In the genomic region with DNA sequence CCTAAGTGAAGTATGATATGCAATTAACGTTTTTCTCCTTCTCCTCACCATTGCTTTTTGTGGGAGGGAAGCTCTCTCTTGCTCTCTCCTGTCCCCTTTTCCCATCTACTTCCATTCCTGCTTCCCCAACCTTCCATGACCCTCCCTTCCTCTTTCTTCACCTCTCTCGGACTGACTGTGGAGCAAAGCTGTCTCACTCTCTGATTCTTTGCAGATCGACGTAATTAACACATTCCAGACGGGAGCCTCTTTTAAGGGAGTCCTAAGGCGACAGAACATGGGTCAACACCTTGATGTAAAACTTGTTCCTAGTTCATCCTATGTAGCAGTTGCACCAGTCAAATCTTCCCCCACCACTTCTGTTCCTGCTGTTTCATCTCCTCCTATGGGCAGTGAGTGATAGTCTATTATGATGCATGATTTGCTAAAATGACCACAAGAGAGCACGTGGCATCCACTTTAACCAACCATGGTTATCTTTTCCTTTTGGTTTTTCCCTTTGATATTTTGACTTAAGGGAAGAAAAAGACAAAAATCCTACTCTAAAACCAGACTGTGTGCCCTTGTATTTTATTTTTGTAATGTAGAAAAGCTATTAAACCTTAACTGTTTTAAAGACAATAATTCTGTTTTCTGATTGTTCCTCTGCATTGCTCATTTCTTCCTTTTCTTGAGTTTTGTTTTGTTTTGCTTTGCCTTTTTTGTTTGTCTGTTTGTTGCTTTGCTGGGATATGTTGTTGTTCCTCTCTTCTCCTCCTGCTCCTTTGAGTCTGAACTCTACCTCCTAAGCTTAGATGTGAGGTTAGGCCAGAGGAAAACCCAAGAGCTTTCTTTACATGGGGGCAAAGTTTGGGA, we compare ENCODE assay signal across 34 cellular contexts. TPM values are rescaled to one million over a fixed set of nuclear protein-coding genes. Genes with fewer than 3 reads are reported as not detected.
DNase-seq lines count a peak whose midpoint lies in the region; ATAC-seq and TF ChIP-seq lines count a peak whose summit lies in the region.
"Had no signal": no experiment of that assay in that cellular context is flagged by ENCODE, and none has a peak within 500 bp of the region (broad histone marks: within the 10 kb centered on the region; RNA-seq: fewer than 3 reads in every experiment).

No MANE protein-coding gene starts in this region.

- no peak overlapping the region for H3K4me3 ChIP-seq in HEK293 (ENCODE audit: low read depth, low read length)
- H3K4me3 ChIP-seq: cardiac muscle cell, coronary artery, left ventricle myocardium inferior, Peyer's patch, prostate gland, right lobe of liver, transverse colon had no signal

- DNase-seq in activated CD4-positive, alpha-beta memory T cell treated with anti-CD3 and anti-CD28 coated beads, Interleukin-2, amount 10 ng/mL, durations not matched to agents 7 days and 5 days: no peak
- DNase-seq in activated CD4-positive, alpha-beta memory T cell treated with anti-CD3 and anti-CD28 coated beads for 36 hours: no peak
- no peak for DNase-seq in activated T-helper 2 cell treated with anti-CD3 and anti-CD28 coated beads, Interferon-gamma antibody, Interleukin-2, Interleukin-4, amounts not matched to agents 10 μg/mL and 5 μg/mL and 100 μg/mL, durations not matched to agents 14 hours and 24 hours and 36 hours (ENCODE audit: low spot score)
- DNase-seq in natural killer cell treated with Interleukin-12 subunit alpha and Interleukin-12 subunit beta and Interleukin-15 and Interleukin-18, amount 100 ng/mL, for 72 hours (ENCODE audit: low spot score): no peak
- DNase-seq in GM19240 (ENCODE audit: insufficient read length, low spot score): no peak
- DNase-seq: activated CD4-positive, CD25-positive, alpha-beta regulatory T cell; activated gamma-delta T cell treated with Interleukin-2 at 50 U/mL for 16 hours; activated T-cell treated with anti-CD3 and anti-CD28 coated beads, Interleukin-2, amount 50 U/mL, for 1 hour; AML-193; CD8-positive, alpha-beta T cell; DMS 273 treated with DMSO at 0.1 percent for 48 hours; effector memory CD4-positive, alpha-beta T cell; EL; erythroblast; HCEC 1CT; Karpas-422; left ventricle myocardium inferior; MV-4-11; NCI-H1436 treated with DMSO at 0.1 percent for 48 hours; NCI-H345; Peyer's patch; right lobe of liver; SHP77 treated with DMSO at 0.1 percent for 48 hours; transverse colon had no signal

- H3K4me1 ChIP-seq in HEK293 (ENCODE audit: control insufficient read depth, insufficient read depth, low read length): no peaks in the 10 kb centered on the region
- H3K4me1 ChIP-seq: left ventricle myocardium inferior, Peyer's patch, prostate gland, right lobe of liver, transverse colon had no signal

- no peaks in the 10 kb centered on the region for H3K9me3 ChIP-seq in HEK293 (ENCODE audit: control insufficient read depth, insufficient read depth, low read depth, low read length)
- H3K9me3 ChIP-seq: left ventricle myocardium inferior, neutrophil, Peyer's patch, prostate gland, right lobe of liver, transverse colon had no signal

- peaks cover 6% of the 10 kb centered on the region for H3K4me1 Mint-ChIP-seq in activated CD4-positive, alpha-beta memory T cell treated with anti-CD3 and anti-CD28 coated beads, Interleukin-2, amount 10 ng/mL, durations not matched to agents 7 days and 5 days
- H3K4me1 Mint-ChIP-seq in activated CD4-positive, alpha-beta memory T cell treated with anti-CD3 and anti-CD28 coated beads for 36 hours (ENCODE audit: low read depth): no peaks in the 10 kb centered on the region
- H3K4me1 Mint-ChIP-seq in activated T-helper 2 cell treated with anti-CD3 and anti-CD28 coated beads, Interferon-gamma antibody, Interleukin-2, Interleukin-4, amounts not matched to agents 10 μg/mL and 5 μg/mL and 100 μg/mL, durations not matched to agents 14 hours and 24 hours and 36 hours (ENCODE audit: low read depth): no peaks in the 10 kb centered on the region
- peaks cover 23 to 24% of the 10 kb centered on the region in 2 donors for H3K4me1 Mint-ChIP-seq in natural killer cell treated with Interleukin-12 subunit alpha and Interleukin-12 subunit beta and Interleukin-15 and Interleukin-18, amount 100 ng/mL, for 72 hours (ENCODE audit: low read depth in 2 of 2)

- H3K4me3 Mint-ChIP-seq in activated CD4-positive, alpha-beta memory T cell treated with anti-CD3 and anti-CD28 coated beads, Interleukin-2, amount 10 ng/mL, durations not matched to agents 7 days and 5 days: no peak overlapping the region
- no peak overlapping the region for H3K4me3 Mint-ChIP-seq in activated CD4-positive, alpha-beta memory T cell treated with anti-CD3 and anti-CD28 coated beads for 36 hours
- no peak overlapping the region for H3K4me3 Mint-ChIP-seq in activated T-helper 2 cell treated with anti-CD3 and anti-CD28 coated beads, Interferon-gamma antibody, Interleukin-2, Interleukin-4, amounts not matched to agents 10 μg/mL and 5 μg/mL and 100 μg/mL, durations not matched to agents 14 hours and 24 hours and 36 hours (ENCODE audit: low read depth)
- no peak overlapping the region for H3K4me3 Mint-ChIP-seq in natural killer cell treated with Interleukin-12 subunit alpha and Interleukin-12 subunit beta and Interleukin-15 and Interleukin-18, amount 100 ng/mL, for 72 hours
- H3K4me3 Mint-ChIP-seq: CD8-positive, alpha-beta T cell had no signal

- POLR2A ChIA-PET in activated CD4-positive, alpha-beta memory T cell treated with anti-CD3 and anti-CD28 coated beads, Interleukin-2, amount 10 ng/mL, durations not matched to agents 7 days and 5 days (lab: Charles Lee): interaction anchor here (1.1 to 1.5 kb wide), 4 partner anchors 11 to 61 kb away, joined by 3 to 5 read pairs (median 4); a partner anchor contains a TSS
- POLR2A ChIA-PET in activated CD4-positive, alpha-beta memory T cell treated with anti-CD3 and anti-CD28 coated beads for 36 hours (lab: Charles Lee): no interaction called here
- POLR2A ChIA-PET in HEK293 (lab: Yijun Ruan, JAX): no interaction called here

- peaks cover 0 to 14% of the 10 kb centered on the region in 2 experiments; a peak in 1 of 3 replicates for H3K36me3 ChIP-seq in HEK293 (ENCODE audit: control insufficient read depth in 2 of 2, insufficient read depth in 1 of 2, low read length in 2 of 2)
- H3K36me3 ChIP-seq: prostate gland had no signal

- CTCF ChIA-PET in activated CD4-positive, alpha-beta memory T cell treated with anti-CD3 and anti-CD28 coated beads, Interleukin-2, amount 10 ng/mL, durations not matched to agents 7 days and 5 days (lab: Charles Lee): interaction anchor here (1.0 kb wide), 1 partner anchor 57 kb away, joined by 3 read pairs; no protein-coding TSS in a partner anchor
- CTCF ChIA-PET in activated CD4-positive, alpha-beta memory T cell treated with anti-CD3 and anti-CD28 coated beads for 36 hours (lab: Charles Lee): interaction anchor here (0.6 to 0.7 kb wide), 2 partner anchors 15 to 227 kb away, joined by 3 read pairs; no protein-coding TSS in a partner anchor
- CTCF ChIA-PET in HEK293 (lab: Yijun Ruan, JAX): interaction anchor here (0.6 to 0.7 kb wide), 2 partner anchors 60 to 773 kb away, joined by 3 to 5 read pairs; no protein-coding TSS in a partner anchor

- no peak overlapping the region for H3K27ac ChIP-seq in HEK293 (ENCODE audit: extremely low read depth, low read depth, low read length)
- H3K27ac ChIP-seq: cardiac muscle cell, coronary artery, left ventricle myocardium inferior, Peyer's patch, prostate gland, right lobe of liver, transverse colon had no signal

- intact Hi-C loops in activated CD4-positive, alpha-beta memory T cell treated with anti-CD3 and anti-CD28 coated beads for 36 hours (cut with micrococcal nuclease): loop anchor here (5.0 kb wide), 1 partner anchor 34 kb away; a partner anchor contains a TSS
- intact Hi-C loops in activated T-helper 2 cell treated with anti-CD3 and anti-CD28 coated beads, Interferon-gamma antibody, Interleukin-2, Interleukin-4, amounts not matched to agents 10 μg/mL and 5 μg/mL and 100 μg/mL, durations not matched to agents 14 hours and 24 hours and 36 hours (cut with micrococcal nuclease): no loop called here

- H3K36me3 Mint-ChIP-seq in activated CD4-positive, alpha-beta memory T cell treated with anti-CD3 and anti-CD28 coated beads, Interleukin-2, amount 10 ng/mL, durations not matched to agents 7 days and 5 days (ENCODE audit: low read depth): peaks cover 60% of the 10 kb centered on the region
- peaks cover 20% of the 10 kb centered on the region for H3K36me3 Mint-ChIP-seq in activated CD4-positive, alpha-beta memory T cell treated with anti-CD3 and anti-CD28 coated beads for 36 hours
- H3K36me3 Mint-ChIP-seq in activated T-helper 2 cell treated with anti-CD3 and anti-CD28 coated beads, Interferon-gamma antibody, Interleukin-2, Interleukin-4, amounts not matched to agents 10 μg/mL and 5 μg/mL and 100 μg/mL, durations not matched to agents 14 hours and 24 hours and 36 hours (ENCODE audit: low read depth): peaks cover 61% of the 10 kb centered on the region
- peaks cover 26% of the 10 kb centered on the region for H3K36me3 Mint-ChIP-seq in natural killer cell treated with Interleukin-12 subunit alpha and Interleukin-12 subunit beta and Interleukin-15 and Interleukin-18, amount 100 ng/mL, for 72 hours

- H3K27ac Mint-ChIP-seq in activated CD4-positive, alpha-beta memory T cell treated with anti-CD3 and anti-CD28 coated beads, Interleukin-2, amount 10 ng/mL, durations not matched to agents 7 days and 5 days: peak overlapping the region; percentile 7
- H3K27ac Mint-ChIP-seq in activated CD4-positive, alpha-beta memory T cell treated with anti-CD3 and anti-CD28 coated beads for 36 hours: no peak overlapping the region
- H3K27ac Mint-ChIP-seq in activated T-helper 2 cell treated with anti-CD3 and anti-CD28 coated beads, Interferon-gamma antibody, Interleukin-2, Interleukin-4, amounts not matched to agents 10 μg/mL and 5 μg/mL and 100 μg/mL, durations not matched to agents 14 hours and 24 hours and 36 hours: peak overlapping the region; percentile 31
- H3K27ac Mint-ChIP-seq in natural killer cell treated with Interleukin-12 subunit alpha and Interleukin-12 subunit beta and Interleukin-15 and Interleukin-18, amount 100 ng/mL, for 72 hours: peak overlapping the region; percentile 24 to 67
- H3K27ac Mint-ChIP-seq: CD8-positive, alpha-beta T cell had no signal

- no peak for ATAC-seq in natural killer cell treated with Interleukin-12 subunit alpha and Interleukin-12 subunit beta and Interleukin-15 and Interleukin-18, amount 100 ng/mL, for 72 hours
- ATAC-seq in GM18870 (IDR thresholded peaks at IDR 0.05; ENCODE audit: unreplicated experiment): no peak
- no peak for ATAC-seq in GM19467 (IDR thresholded peaks at IDR 0.05; ENCODE audit: unreplicated experiment)
- ATAC-seq: CD8-positive, alpha-beta T cell; HepG2; right lobe of liver had no signal

- H3K27me3 Mint-ChIP-seq in activated CD4-positive, alpha-beta memory T cell treated with anti-CD3 and anti-CD28 coated beads, Interleukin-2, amount 10 ng/mL, durations not matched to agents 7 days and 5 days: no peaks in the 10 kb centered on the region
- H3K27me3 Mint-ChIP-seq in activated CD4-positive, alpha-beta memory T cell treated with anti-CD3 and anti-CD28 coated beads for 36 hours: no peaks in the 10 kb centered on the region
- H3K27me3 Mint-ChIP-seq in activated T-helper 2 cell treated with anti-CD3 and anti-CD28 coated beads, Interferon-gamma antibody, Interleukin-2, Interleukin-4, amounts not matched to agents 10 μg/mL and 5 μg/mL and 100 μg/mL, durations not matched to agents 14 hours and 24 hours and 36 hours (ENCODE audit: low read depth): no peaks in the 10 kb centered on the region
- no peaks in the 10 kb centered on the region for H3K27me3 Mint-ChIP-seq in natural killer cell treated with Interleukin-12 subunit alpha and Interleukin-12 subunit beta and Interleukin-15 and Interleukin-18, amount 100 ng/mL, for 72 hours

- no peak for TF ChIP-seq CTCF in HEK293 (tag by site-specific recombination; IDR thresholded peaks at IDR 0.05)

- H3K9me3 Mint-ChIP-seq in activated CD4-positive, alpha-beta memory T cell treated with anti-CD3 and anti-CD28 coated beads, Interleukin-2, amount 10 ng/mL, durations not matched to agents 7 days and 5 days: no peaks in the 10 kb centered on the region
- H3K9me3 Mint-ChIP-seq in activated CD4-positive, alpha-beta memory T cell treated with anti-CD3 and anti-CD28 coated beads for 36 hours: no peaks in the 10 kb centered on the region
- no peaks in the 10 kb centered on the region for H3K9me3 Mint-ChIP-seq in activated T-helper 2 cell treated with anti-CD3 and anti-CD28 coated beads, Interferon-gamma antibody, Interleukin-2, Interleukin-4, amounts not matched to agents 10 μg/mL and 5 μg/mL and 100 μg/mL, durations not matched to agents 14 hours and 24 hours and 36 hours
- H3K9me3 Mint-ChIP-seq in natural killer cell treated with Interleukin-12 subunit alpha and Interleukin-12 subunit beta and Interleukin-15 and Interleukin-18, amount 100 ng/mL, for 72 hours: no peaks in the 10 kb centered on the region
- H3K9me3 Mint-ChIP-seq: CD8-positive, alpha-beta T cell had no signal

RNA-seq across cellular contexts. Expression of a gene that starts 31.7 kb away (rescaled TPM):
- 10 to 100 TPM; 22.7 to 23.2 TPM for total RNA-seq in activated CD4-positive, alpha-beta memory T cell treated with anti-CD3 and anti-CD28 coated beads, Interleukin-2, amount 10 ng/mL, durations not matched to agents 7 days and 5 days
- 10 to 100 TPM; 14.0 to 14.3 TPM for total RNA-seq in activated CD4-positive, alpha-beta memory T cell treated with anti-CD3 and anti-CD28 coated beads for 36 hours
- 14.2 and 14.9 TPM in 2 replicates for total RNA-seq in activated T-helper 2 cell treated with anti-CD3 and anti-CD28 coated beads, Interferon-gamma antibody, Interleukin-2, Interleukin-4, amounts not matched to agents 10 μg/mL and 5 μg/mL and 100 μg/mL, durations not matched to agents 14 hours and 24 hours and 36 hours
- 1 to 10 TPM; 7.2 to 7.7 TPM for total RNA-seq in natural killer cell treated with Interleukin-12 subunit alpha and Interleukin-12 subunit beta and Interleukin-15 and Interleukin-18, amount 100 ng/mL, for 72 hours
- total RNA-seq: astrocyte, cardiac muscle cell, HepG2, left ventricle myocardium inferior, myocyte had no signal
